Comparison of ENCODE assay signal across 30 cellular contexts in the genomic region with DNA sequence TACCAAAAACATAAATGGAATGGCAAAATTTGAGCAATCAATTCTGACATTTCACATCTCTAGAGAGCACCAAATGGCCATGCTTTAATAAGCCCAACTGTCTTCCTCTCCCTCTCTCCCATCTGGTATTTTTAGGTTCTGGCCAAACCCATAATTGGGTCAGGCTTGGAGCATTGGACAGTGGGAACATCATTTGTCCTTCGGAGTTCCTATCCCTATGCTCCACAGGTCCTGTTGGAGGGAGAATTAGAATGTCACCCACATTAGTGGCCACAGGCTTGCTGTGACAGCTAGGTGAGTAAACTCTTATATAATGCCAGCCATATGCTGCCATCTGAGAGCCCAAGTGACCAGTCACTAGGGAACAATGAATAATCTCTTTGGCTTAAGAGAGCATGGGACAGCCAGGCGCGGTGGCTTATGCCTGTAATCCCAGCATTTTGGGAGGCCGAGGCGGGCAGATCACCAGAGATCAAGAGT.
"Had no signal": no experiment of that assay in that cellular context is flagged by ENCODE, and none has a peak within 500 bp of the region (broad histone marks: within the 10 kb centered on the region; RNA-seq: fewer than 3 reads in every experiment).

No MANE protein-coding gene starts in this region.

- ATAC-seq: activated CD8-positive, alpha-beta T cell treated with anti-CD3 and anti-CD28 coated beads for 36 hours; activated naive CD4-positive, alpha-beta T cell treated with anti-CD3 and anti-CD28 coated beads, Interleukin-2, amount 50 U/mL, for 72 hours; activated T-cell treated with anti-CD3 and anti-CD28 coated beads, Interleukin-2, amount 50 U/mL, for 4 hours; activated T-cell treated with anti-CD3 and anti-CD28 coated beads, Interleukin-2, amount 50 U/mL, for 72 hours; activated T-helper 17 cell treated with anti-CD3 and anti-CD28 coated beads, Interleukin-2, amount 50 U/mL, for 72 hours; body of pancreas had no signal

- DNase-seq: activated B cell treated with CpG ODN at 0.5 μM for 24 hours; activated CD4-positive, alpha-beta memory T cell treated with anti-CD3 and anti-CD28 coated beads for 36 hours; activated CD4-positive, alpha-beta T cell treated with anti-CD3 and anti-CD28 coated beads for 4 hours; activated CD4-positive, alpha-beta T cell treated with anti-CD3 and anti-CD28 coated beads, Interleukin-2, amount 10 ng/mL, durations not matched to agents 24 days and 14 days; activated CD4-positive, alpha-beta T cell treated with anti-CD3 and anti-CD28 coated beads, Interleukin-2, amount 50 U/mL, for 1 hour; activated CD4-positive, alpha-beta T cell treated with anti-CD3 and anti-CD28 coated beads, Interleukin-2, amount 50 U/mL, for 4 hours; activated CD4-positive, CD25-positive, alpha-beta regulatory T cell treated with anti-CD3 and anti-CD28 coated beads, Interleukin-2, amount 50 U/mL, for 72 hours; activated CD8-positive, alpha-beta memory T cell treated with anti-CD3 and anti-CD28 coated beads, Interleukin-2, amount 50 U/mL, for 4 hours; activated CD8-positive, alpha-beta T cell treated with anti-CD3 and anti-CD28 coated beads for 36 hours; activated effector memory CD4-positive, alpha-beta T cell treated with anti-CD3 and anti-CD28 coated beads, Interleukin-2, amount 50 U/mL, for 16 hours; activated gamma-delta T cell treated with Interleukin-2 at 50 U/mL for 16 hours; activated naive CD4-positive, alpha-beta T cell; activated naive CD4-positive, alpha-beta T cell treated with anti-CD3 and anti-CD28 coated beads for 36 hours; activated naive CD4-positive, alpha-beta T cell treated with anti-CD3 and anti-CD28 coated beads, Interleukin-2, amount 50 U/mL, for 16 hours; activated naive CD8-positive, alpha-beta T cell treated with anti-CD3 and anti-CD28 coated beads for 36 hours; activated T-cell treated with anti-CD3 and anti-CD28 coated beads for 4 hours; activated T-cell treated with anti-CD3 and anti-CD28 coated beads, Interleukin-2, amount 50 U/mL, for 1 hour; activated T-cell treated with anti-CD3 and anti-CD28 coated beads, Interleukin-2, amount 50 U/mL, for 4 hours; activated T-cell treated with anti-CD3 and anti-CD28 coated beads, Interleukin-2, amount 50 U/mL, for 72 hours; adrenal gland; amniotic stem cell; aorta; body of pancreas; brain microvascular endothelial cell; central memory CD4-positive, alpha-beta T cell; T-helper 1 cell; T-helper 2 cell; T-helper 9 cell had no signal
